Comparison of ENCODE assay signal across 1 cellular context in genomic region chr6:33391278-33392167, GRCh38.
TF ChIP-seq lines count a peak whose summit lies in the region.

Gene KIFC1 (plus strand): TSS chr6:33391823. CDS start chr6:33391986, 163 bp downstream.

TF ChIP-seq in HepG2, 621 proteins besides CTCF, POLR2A, EP300 and RAD21 (continued from another document and continues in another):
- TF ChIP-seq, protein P1, sequence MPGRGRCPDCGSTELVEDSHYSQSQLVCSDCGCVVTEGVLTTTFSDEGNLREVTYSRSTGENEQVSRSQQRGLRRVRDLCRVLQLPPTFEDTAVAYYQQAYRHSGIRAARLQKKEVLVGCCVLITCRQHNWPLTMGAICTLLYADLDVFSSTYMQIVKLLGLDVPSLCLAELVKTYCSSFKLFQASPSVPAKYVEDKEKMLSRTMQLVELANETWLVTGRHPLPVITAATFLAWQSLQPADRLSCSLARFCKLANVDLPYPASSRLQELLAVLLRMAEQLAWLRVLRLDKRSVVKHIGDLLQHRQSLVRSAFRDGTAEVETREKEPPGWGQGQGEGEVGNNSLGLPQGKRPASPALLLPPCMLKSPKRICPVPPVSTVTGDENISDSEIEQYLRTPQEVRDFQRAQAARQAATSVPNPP (CRISPR knock-in tag; IDR thresholded peaks at IDR 0.05): peak; percentile 86
- TF ChIP-seq ZNF670 (CRISPR knock-in tag; IDR thresholded peaks at IDR 0.05; ENCODE audit: borderline replicate concordance) (no peak), NR2F1 (CRISPR knock-in tag; IDR thresholded peaks at IDR 0.05) (0 out of 4 replicates have a peak, but pooled peaks of 1 of the 2 experiments have one; percentile 32), KAT7 (CRISPR knock-in tag; IDR thresholded peaks at IDR 0.05; ENCODE audit: borderline replicate concordance) (peak; percentile 54; the same call in 1 of the 2 replicates), FOXK1 (CRISPR knock-in tag; IDR thresholded peaks at IDR 0.05; ENCODE audit: borderline replicate concordance, low read depth) (peak; percentile 90), MAFK (conservative IDR thresholded peaks at IDR 0.05 in 1 of 2, IDR thresholded peaks at IDR 0.05 in 1 of 2; ENCODE audit: low read length in 2 of 2) (peak in 1 of 2 experiments; percentile 24; a peak in 1 of 4 replicates), ZNF280D (CRISPR knock-in tag; IDR thresholded peaks at IDR 0.05) (peak; percentile 96), TCF12 (IDR thresholded peaks at IDR 0.05) (no peak), TCF12 (CRISPR knock-in tag; IDR thresholded peaks at IDR 0.05) (0 out of 2 replicates have a peak, but pooled peaks have one; percentile 1), ZNF460 (CRISPR knock-in tag; IDR thresholded peaks at IDR 0.05; ENCODE audit: borderline replicate concordance) (no peak), KIAA2018 (CRISPR knock-in tag; IDR thresholded peaks at IDR 0.05; ENCODE audit: borderline replicate concordance) (no peak), PHF20 (CRISPR knock-in tag; IDR thresholded peaks at IDR 0.05) (peak; percentile 91), UBTF (CRISPR knock-in tag; IDR thresholded peaks at IDR 0.05) (peak; percentile 72), ZNF564 (CRISPR knock-in tag; IDR thresholded peaks at IDR 0.05) (peak; percentile 60; the same call in 1 of the 2 replicates), TBL1XR1 (IDR thresholded peaks at IDR 0.05; ENCODE audit: borderline replicate concordance, low read length, partially characterized antibody) (peak; percentile 13), U2AF1 (optimal IDR thresholded peaks at IDR 0.05; ENCODE audit: low read depth, low read length) (peak; percentile 66), TARDBP (CRISPR knock-in tag; IDR thresholded peaks at IDR 0.05) (peak; percentile 95), HBP1 (CRISPR knock-in tag; IDR thresholded peaks at IDR 0.05; ENCODE audit: low read depth) (peak; percentile 79), ZNF589 (CRISPR knock-in tag; conservative IDR thresholded peaks at IDR 0.05) (peak; percentile 93), ZNF367 (CRISPR knock-in tag; IDR thresholded peaks at IDR 0.05; ENCODE audit: borderline replicate concordance) (peak; percentile 62), SMAD1 (CRISPR knock-in tag; IDR thresholded peaks at IDR 0.05; ENCODE audit: borderline replicate concordance, low read depth) (no peak; the same call in 1 of the 2 replicates), ZZZ3 (CRISPR knock-in tag; IDR thresholded peaks at IDR 0.05; ENCODE audit: borderline replicate concordance) (peak; percentile 76), TMF1 (CRISPR knock-in tag; IDR thresholded peaks at IDR 0.05; ENCODE audit: low read depth) (peak; percentile 95), ZNF547 (CRISPR knock-in tag; IDR thresholded peaks at IDR 0.05) (peak; percentile 64; the same call in 1 of the 2 replicates)
- TF ChIP-seq, protein P2, sequence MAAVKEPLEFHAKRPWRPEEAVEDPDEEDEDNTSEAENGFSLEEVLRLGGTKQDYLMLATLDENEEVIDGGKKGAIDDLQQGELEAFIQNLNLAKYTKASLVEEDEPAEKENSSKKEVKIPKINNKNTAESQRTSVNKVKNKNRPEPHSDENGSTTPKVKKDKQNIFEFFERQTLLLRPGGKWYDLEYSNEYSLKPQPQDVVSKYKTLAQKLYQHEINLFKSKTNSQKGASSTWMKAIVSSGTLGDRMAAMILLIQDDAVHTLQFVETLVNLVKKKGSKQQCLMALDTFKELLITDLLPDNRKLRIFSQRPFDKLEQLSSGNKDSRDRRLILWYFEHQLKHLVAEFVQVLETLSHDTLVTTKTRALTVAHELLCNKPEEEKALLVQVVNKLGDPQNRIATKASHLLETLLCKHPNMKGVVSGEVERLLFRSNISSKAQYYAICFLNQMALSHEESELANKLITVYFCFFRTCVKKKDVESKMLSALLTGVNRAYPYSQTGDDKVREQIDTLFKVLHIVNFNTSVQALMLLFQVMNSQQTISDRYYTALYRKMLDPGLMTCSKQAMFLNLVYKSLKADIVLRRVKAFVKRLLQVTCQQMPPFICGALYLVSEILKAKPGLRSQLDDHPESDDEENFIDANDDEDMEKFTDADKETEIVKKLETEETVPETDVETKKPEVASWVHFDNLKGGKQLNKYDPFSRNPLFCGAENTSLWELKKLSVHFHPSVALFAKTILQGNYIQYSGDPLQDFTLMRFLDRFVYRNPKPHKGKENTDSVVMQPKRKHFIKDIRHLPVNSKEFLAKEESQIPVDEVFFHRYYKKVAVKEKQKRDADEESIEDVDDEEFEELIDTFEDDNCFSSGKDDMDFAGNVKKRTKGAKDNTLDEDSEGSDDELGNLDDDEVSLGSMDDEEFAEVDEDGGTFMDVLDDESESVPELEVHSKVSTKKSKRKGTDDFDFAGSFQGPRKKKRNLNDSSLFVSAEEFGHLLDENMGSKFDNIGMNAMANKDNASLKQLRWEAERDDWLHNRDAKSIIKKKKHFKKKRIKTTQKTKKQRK (IDR thresholded peaks at IDR 0.05; ENCODE audit: low read length): no peak
- TF ChIP-seq, protein P3, sequence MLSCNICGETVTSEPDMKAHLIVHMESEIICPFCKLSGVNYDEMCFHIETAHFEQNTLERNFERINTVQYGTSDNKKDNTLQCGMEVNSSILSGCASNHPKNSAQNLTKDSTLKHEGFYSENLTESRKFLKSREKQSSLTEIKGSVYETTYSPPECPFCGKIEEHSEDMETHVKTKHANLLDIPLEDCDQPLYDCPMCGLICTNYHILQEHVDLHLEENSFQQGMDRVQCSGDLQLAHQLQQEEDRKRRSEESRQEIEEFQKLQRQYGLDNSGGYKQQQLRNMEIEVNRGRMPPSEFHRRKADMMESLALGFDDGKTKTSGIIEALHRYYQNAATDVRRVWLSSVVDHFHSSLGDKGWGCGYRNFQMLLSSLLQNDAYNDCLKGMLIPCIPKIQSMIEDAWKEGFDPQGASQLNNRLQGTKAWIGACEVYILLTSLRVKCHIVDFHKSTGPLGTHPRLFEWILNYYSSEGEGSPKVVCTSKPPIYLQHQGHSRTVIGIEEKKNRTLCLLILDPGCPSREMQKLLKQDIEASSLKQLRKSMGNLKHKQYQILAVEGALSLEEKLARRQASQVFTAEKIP (CRISPR knock-in tag; IDR thresholded peaks at IDR 0.05; ENCODE audit: borderline replicate concordance): no peak
- TF ChIP-seq, protein P4, sequence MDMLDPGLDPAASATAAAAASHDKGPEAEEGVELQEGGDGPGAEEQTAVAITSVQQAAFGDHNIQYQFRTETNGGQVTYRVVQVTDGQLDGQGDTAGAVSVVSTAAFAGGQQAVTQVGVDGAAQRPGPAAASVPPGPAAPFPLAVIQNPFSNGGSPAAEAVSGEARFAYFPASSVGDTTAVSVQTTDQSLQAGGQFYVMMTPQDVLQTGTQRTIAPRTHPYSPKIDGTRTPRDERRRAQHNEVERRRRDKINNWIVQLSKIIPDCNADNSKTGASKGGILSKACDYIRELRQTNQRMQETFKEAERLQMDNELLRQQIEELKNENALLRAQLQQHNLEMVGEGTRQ (IDR thresholded peaks at IDR 0.05; ENCODE audit: low read depth, low read length): 0 out of 2 replicates have a peak, but pooled peaks have one; percentile 61
- TF ChIP-seq, protein P4 (CRISPR knock-in tag; IDR thresholded peaks at IDR 0.05; ENCODE audit: borderline replicate concordance): peak; percentile 76
